23 cellular contexts compared by ENCODE assay signal in the genomic region with DNA sequence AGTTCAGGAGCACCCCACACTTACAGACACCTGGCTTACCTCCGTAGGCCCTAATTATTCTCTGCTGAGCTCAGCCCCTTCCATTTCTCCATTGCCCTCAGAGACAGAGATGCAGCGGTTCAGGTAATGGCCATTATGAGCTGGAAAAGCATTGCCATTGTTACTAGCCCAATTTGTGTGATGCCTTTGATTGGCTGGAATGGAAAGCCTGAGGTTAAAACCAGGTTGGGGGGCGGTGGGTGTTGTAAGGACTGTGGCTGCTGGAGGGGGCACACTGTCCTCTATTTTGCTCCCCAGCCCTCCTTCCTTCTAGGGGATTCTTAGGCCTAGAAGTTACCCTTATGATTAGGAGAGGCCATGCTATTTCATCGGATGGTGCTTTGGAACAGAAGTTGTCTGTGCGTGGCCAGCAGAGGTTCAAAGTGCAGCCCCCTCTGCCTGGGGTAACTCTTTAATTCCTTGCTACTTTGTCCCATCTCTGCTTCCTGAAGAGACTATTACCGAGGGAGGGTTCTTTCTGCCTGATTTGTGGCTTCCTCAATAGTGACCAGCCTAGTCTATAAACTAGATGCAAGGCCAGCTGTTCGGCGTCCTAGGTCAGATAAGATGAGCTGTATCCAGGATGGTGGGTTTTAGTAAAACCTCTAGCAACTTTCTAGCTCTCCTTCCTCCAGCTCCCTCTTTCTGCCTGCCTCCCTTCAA. TPM values are rescaled to one million over a fixed set of nuclear protein-coding genes. Genes with fewer than 3 reads are reported as not detected.
A peak's percentile ranks its signal among the peaks of the same experiment; 100 is the strongest.
DNase-seq lines count a peak whose midpoint lies in the region; ATAC-seq and TF ChIP-seq lines count a peak whose summit lies in the region.
"Had no signal": no experiment of that assay in that cellular context is flagged by ENCODE, and none has a peak within 500 bp of the region (broad histone marks: within the 10 kb centered on the region; RNA-seq: fewer than 3 reads in every experiment).

No MANE protein-coding gene starts in this region.

- no TSS peak for BruUV-seq in MCF 10A (replicated peaks; lab: Mats Ljungman, UMichigan)

- H3K36me3 ChIP-seq in lower lobe of right lung (no peaks in the 10 kb centered on the region), testis (ENCODE audit: low read depth, missing control alignments) (no peaks in the 10 kb centered on the region)
- H3K36me3 ChIP-seq: cardiac muscle cell had no signal

- no peaks in the 10 kb centered on the region for H3K9me3 Mint-ChIP-seq in MCF 10A (ENCODE audit: unreplicated experiment)
- no peaks in the 10 kb centered on the region for H3K9me3 Mint-ChIP-seq in type B pancreatic cell
- H3K9me3 Mint-ChIP-seq: activated T-cell treated with anti-CD3 and anti-CD28 coated beads, Interleukin-2, amount 50 U/mL, for 24 hours; CD8-positive, alpha-beta T cell; stimulated activated naive CD8-positive, alpha-beta T cell treated with anti-CD3 and anti-CD28 coated beads, Interleukin-15, Interleukin-2, amounts not matched to agents 100 ng/mL and 50 ng/mL, for 24 hours; T-helper 2 cell treated with Interferon-gamma antibody and Interleukin-4, amounts not matched to agents 5 μg/mL and 100 μg/mL, for 36 hours had no signal

- WGBS in testis, 2 donors: 69 to 78% methylated on average over 8 of the region's 8 CpGs

- H3K27ac Mint-ChIP-seq in MCF 10A (ENCODE audit: low read depth, unreplicated experiment) (peak overlapping the region; percentile 90), type B pancreatic cell (no peak overlapping the region)
- H3K27ac Mint-ChIP-seq: activated T-cell treated with anti-CD3 and anti-CD28 coated beads, Interleukin-2, amount 50 U/mL, for 24 hours; CD8-positive, alpha-beta T cell; stimulated activated naive CD8-positive, alpha-beta T cell treated with anti-CD3 and anti-CD28 coated beads, Interleukin-15, Interleukin-2, amounts not matched to agents 100 ng/mL and 50 ng/mL, for 24 hours; T-helper 2 cell treated with Interferon-gamma antibody and Interleukin-4, amounts not matched to agents 5 μg/mL and 100 μg/mL, for 36 hours had no signal

- intact Hi-C loops in MCF 10A (cut with micrococcal nuclease): no loop called here
- intact Hi-C loops in lower lobe of right lung (cut with DNase I): no loop called here
- intact Hi-C loops in testis (cut with DNase I; ENCODE audit: low total_unique reads): no loop called here

- peaks cover 33% of the 10 kb centered on the region for H3K4me1 Mint-ChIP-seq in MCF 10A (ENCODE audit: insufficient read depth, unreplicated experiment)
- H3K4me1 Mint-ChIP-seq in type B pancreatic cell (ENCODE audit: unreplicated experiment): peaks cover 11% of the 10 kb centered on the region

- ATAC-seq in lower lobe of right lung (no peak), GM18505 (IDR thresholded peaks at IDR 0.05; ENCODE audit: unreplicated experiment) (no peak)
- ATAC-seq: CD8-positive, alpha-beta T cell had no signal

- H3K36me3 Mint-ChIP-seq in MCF 10A (ENCODE audit: insufficient read depth, unreplicated experiment) (no peaks in the 10 kb centered on the region), type B pancreatic cell (no peaks in the 10 kb centered on the region)
- H3K36me3 Mint-ChIP-seq: CD8-positive, alpha-beta T cell had no signal

- H3K9me3 ChIP-seq in lower lobe of right lung (no peaks in the 10 kb centered on the region), testis (no peaks in the 10 kb centered on the region)
- H3K9me3 ChIP-seq: SK-N-SH had no signal

- peak overlapping the region; percentile 88 for H3K27ac ChIP-seq in lower lobe of right lung
- H3K27ac ChIP-seq in testis: peak overlapping the region; percentile 73 to 82
- H3K27ac ChIP-seq: cardiac muscle cell, HL-60 had no signal

- POLR2A ChIA-PET in MCF 10A (lab: Yijun Ruan, JAX): interaction anchor here (0.6 to 5.7 kb wide), 9 partner anchors 10 to 1371 kb away, joined by 3 to 41 read pairs (median 9); a partner anchor contains a TSS

- H3K27me3 ChIP-seq in lower lobe of right lung (ENCODE audit: low read depth) (no peaks in the 10 kb centered on the region), testis (no peaks in the 10 kb centered on the region)
- H3K27me3 ChIP-seq: cardiac muscle cell had no signal

- CTCF ChIA-PET in MCF 10A (lab: Yijun Ruan, JAX): interaction anchor here (0.6 to 2.6 kb wide), 4 partner anchors 9 to 78 kb away, joined by 3 to 12 read pairs (median 6); no protein-coding TSS in a partner anchor

- H3K27me3 Mint-ChIP-seq in MCF 10A (ENCODE audit: insufficient read depth, unreplicated experiment) (no peaks in the 10 kb centered on the region), type B pancreatic cell (no peaks in the 10 kb centered on the region)

- no peak for TF ChIP-seq POLR2A in testis (IDR thresholded peaks at IDR 0.05)
- TF ChIP-seq POLR2A in GM18505 (IDR thresholded peaks at IDR 0.05; ENCODE audit: borderline replicate concordance, extremely low read depth, insufficient read depth, insufficient read length): no peak

- H3K4me1 ChIP-seq in lower lobe of right lung: peaks cover 43% of the 10 kb centered on the region
- peaks cover 33% of the 10 kb centered on the region for H3K4me1 ChIP-seq in testis

- TF ChIP-seq CTCF in MCF 10A (IDR thresholded peaks at IDR 0.05; ENCODE audit: unreplicated experiment) (no peak), lower lobe of right lung (IDR thresholded peaks at IDR 0.05) (no peak), testis (IDR thresholded peaks at IDR 0.05) (no peak), type B pancreatic cell (conservative IDR thresholded peaks at IDR 0.05) (no peak)

- no peak overlapping the region for H3K4me3 ChIP-seq in lower lobe of right lung
- no peak overlapping the region for H3K4me3 ChIP-seq in testis
- H3K4me3 ChIP-seq: cardiac muscle cell had no signal

- DNase-seq in OCI-M1 (lab: John Stamatoyannopoulos, UW) (peak; percentile 33), MCF 10A (ENCODE audit: unreplicated experiment) (no peak), lower lobe of right lung (no peak), testis (no peak), HPDE6-E6E7 (ENCODE audit: extremely low spot score) (no peak), kidney tubule cell (ENCODE audit: low spot score) (no peak), type B pancreatic cell (ENCODE audit: extremely low spot score, unreplicated experiment) (no peak)
- DNase-seq: activated CD4-positive, CD25-positive, alpha-beta regulatory T cell treated with anti-CD3 and anti-CD28 coated beads, Interleukin-2, amount 50 U/mL, for 72 hours; activated naive CD4-positive, alpha-beta T cell; activated T-cell treated with anti-CD3 and anti-CD28 coated beads, Interleukin-2, amount 50 U/mL, for 24 hours; CD8-positive, alpha-beta T cell; DMS153; effector CD8-positive, alpha-beta T cell; IMR-90; NCI-H1417 treated with DMSO at 0.1 percent for 48 hours; NCI-H2171 treated with DMSO at 0.1 percent for 48 hours; SK-N-SH; stimulated activated CD4-positive, alpha-beta T cell treated with anti-CD3 and anti-CD28 coated beads, Interleukin-4, amount 100 ng/mL, for 1 hour had no signal

- H3K4me3 Mint-ChIP-seq in MCF 10A (ENCODE audit: unreplicated experiment) (no peak overlapping the region), type B pancreatic cell (no peak overlapping the region)
- H3K4me3 Mint-ChIP-seq: activated T-cell treated with anti-CD3 and anti-CD28 coated beads, Interleukin-2, amount 50 U/mL, for 24 hours; CD8-positive, alpha-beta T cell; stimulated activated naive CD8-positive, alpha-beta T cell treated with anti-CD3 and anti-CD28 coated beads, Interleukin-15, Interleukin-2, amounts not matched to agents 100 ng/mL and 50 ng/mL, for 24 hours; T-helper 2 cell treated with Interferon-gamma antibody and Interleukin-4, amounts not matched to agents 5 μg/mL and 100 μg/mL, for 36 hours had no signal

RNA-seq across cellular contexts. Expression of a gene that starts 14.2 kb away (rescaled TPM):
- total RNA-seq in MCF 10A (2022): 0.12 and 0.68 TPM in 2 replicates
- 81.1 TPM for total RNA-seq in lower lobe of right lung
- 10 to 100 TPM; 10.1 to 11.4 TPM for total RNA-seq in testis
- polyA plus RNA-seq in testis (ENCODE audit: insufficient read depth, low read depth, low replicate concordance): 20.1 TPM
- total RNA-seq in type B pancreatic cell (ENCODE audit: low replicate concordance): 13.9 and 39.7 TPM in 2 replicates
- total RNA-seq: cardiac muscle cell had no signal
- polyA plus RNA-seq: cardiac muscle cell had no signal
